In the genomic region with DNA sequence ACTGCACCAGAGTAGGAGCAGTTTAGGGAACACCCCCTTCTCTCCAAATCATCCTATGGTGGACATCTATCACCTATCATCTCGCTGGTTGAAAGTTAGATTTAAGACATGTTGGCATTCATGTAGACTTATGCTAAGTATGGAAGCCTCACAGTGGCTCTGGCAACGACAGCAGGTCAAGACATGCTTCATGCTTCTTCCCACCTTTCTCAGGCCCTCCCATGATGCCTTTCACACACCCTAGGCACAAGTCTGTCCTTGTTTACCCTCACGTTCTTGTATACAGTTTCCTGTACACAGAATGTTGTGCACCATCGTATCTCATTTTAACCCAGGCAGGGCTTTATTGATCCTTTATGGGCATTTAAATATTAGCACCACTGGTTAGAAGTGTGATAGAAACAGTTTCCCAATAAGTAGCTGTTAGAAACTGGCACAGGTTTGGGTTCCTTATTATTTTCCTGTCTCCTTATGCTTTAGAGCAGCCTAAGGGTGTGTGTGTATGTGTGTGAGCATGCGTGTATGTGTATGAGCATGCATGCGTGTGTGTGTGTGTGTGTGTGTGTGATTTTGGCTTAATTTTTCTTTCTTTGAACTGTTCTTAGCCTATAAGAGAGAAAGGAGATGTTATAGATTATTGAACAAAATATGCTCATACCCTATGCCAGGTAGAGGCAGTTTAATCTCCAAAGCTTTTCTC, we compare ENCODE assay signal across 26 cellular contexts.
DNase-seq lines count a peak whose midpoint lies in the region; ATAC-seq, FAIRE-seq and TF ChIP-seq lines count a peak whose summit lies in the region.
"Had no signal": no experiment of that assay in that cellular context is flagged by ENCODE, and none has a peak within 500 bp of the region (broad histone marks: within the 10 kb centered on the region; RNA-seq: fewer than 3 reads in every experiment).

No MANE protein-coding gene starts in this region.

- H3K9me2 ChIP-seq in GM23338 (ENCODE audit: insufficient read depth) (no peaks in the 10 kb centered on the region), Karpas-422 (replicated peaks; ENCODE audit: insufficient read depth, low read length) (no peaks in the 10 kb centered on the region)

- no peak overlapping the region for H2AK5ac ChIP-seq in trophoblast cell (ENCODE audit: low read length)

- no peak overlapping the region for H3K27ac Mint-ChIP-seq in GM23338
- peak overlapping the region; percentile 52 for H3K27ac Mint-ChIP-seq in nephron progenitor cell
- H3K27ac Mint-ChIP-seq: B cell; CD8-positive, alpha-beta T cell; HFFc6 had no signal

- H3K4me2 ChIP-seq in GM23338 (no peak overlapping the region), Karpas-422 (ENCODE audit: low read depth, low read length, poor library complexity, severe bottlenecking) (no peak overlapping the region), trophoblast cell (ENCODE audit: low read length) (no peak overlapping the region)
- H3K4me2 ChIP-seq: A549, BLaER1 had no signal

- H3K9me3 ChIP-seq in Karpas-422 (ENCODE audit: low read length) (no peaks in the 10 kb centered on the region), trophoblast cell (ENCODE audit: insufficient read depth, low read depth, low read length) (peaks cover 3% of the 10 kb centered on the region)
- H3K9me3 ChIP-seq: A549, BLaER1, Caco-2, HAP-1 had no signal

- H4K8ac ChIP-seq in trophoblast cell (ENCODE audit: low read depth, low read length): no peak overlapping the region

- no peaks in the 10 kb centered on the region for H3K36me3 Mint-ChIP-seq in GM23338 (ENCODE audit: low read depth)
- H3K36me3 Mint-ChIP-seq in nephron progenitor cell (ENCODE audit: low read depth): no peaks in the 10 kb centered on the region
- H3K36me3 Mint-ChIP-seq: CD4-positive, CD25-positive, alpha-beta regulatory T cell; CD8-positive, alpha-beta T cell had no signal

- no peak overlapping the region for H4K91ac ChIP-seq in trophoblast cell (ENCODE audit: low read depth, low read length)

- no peak overlapping the region for H2BK120ac ChIP-seq in trophoblast cell (ENCODE audit: insufficient read depth, low read length, poor library complexity)

- no peak overlapping the region for H4K12ac ChIP-seq in trophoblast cell (ENCODE audit: low read depth, low read length)

- H3K18ac ChIP-seq in trophoblast cell (ENCODE audit: low read length): no peak overlapping the region

- H3K79me1 ChIP-seq in trophoblast cell (ENCODE audit: low read length): no peaks in the 10 kb centered on the region

- H3K4me3 Mint-ChIP-seq in GM23338: no peak overlapping the region
- no peak overlapping the region for H3K4me3 Mint-ChIP-seq in nephron progenitor cell
- H3K4me3 Mint-ChIP-seq: B cell; CD4-positive, CD25-positive, alpha-beta regulatory T cell; CD8-positive, alpha-beta T cell; HFFc6 had no signal

- H3K27me3 Mint-ChIP-seq in GM23338 (ENCODE audit: insufficient read depth, low read depth, poor library complexity) (peaks cover 7% of the 10 kb centered on the region), nephron progenitor cell (ENCODE audit: low read depth, poor library complexity) (peaks cover under 1% of the 10 kb centered on the region)
- H3K27me3 Mint-ChIP-seq: B cell had no signal

- H3K9ac ChIP-seq in Karpas-422 (ENCODE audit: low read length): no peak overlapping the region
- H3K9ac ChIP-seq in trophoblast cell (ENCODE audit: low read length): no peak overlapping the region
- H3K9ac ChIP-seq: BLaER1 had no signal

- H3K4me1 ChIP-seq in GM23338 (ENCODE audit: insufficient read depth) (peaks cover 18% of the 10 kb centered on the region), Karpas-422 (ENCODE audit: low read length) (no peaks in the 10 kb centered on the region), trophoblast cell (ENCODE audit: control insufficient read depth in 1 of 2, insufficient read depth in 2 of 2, low read length in 2 of 2) (no peaks in the 10 kb centered on the region)
- H3K4me1 ChIP-seq: A549, BLaER1, Caco-2, HAP-1 had no signal

- H4K20me1 ChIP-seq in GM23338 (replicated peaks; ENCODE audit: insufficient read depth): no peaks in the 10 kb centered on the region
- H4K20me1 ChIP-seq in Karpas-422 (ENCODE audit: insufficient read depth, low read depth, low read length): no peaks in the 10 kb centered on the region
- H4K20me1 ChIP-seq: BLaER1 had no signal

- no peak overlapping the region for H3K23ac ChIP-seq in trophoblast cell (ENCODE audit: low read length)

- no peak for ATAC-seq in GM23338
- ATAC-seq in esophagus mucosa: peak; percentile 61
- ATAC-seq: A549; CD8-positive, alpha-beta T cell; GM12878 had no signal

- H3K79me2 ChIP-seq in GM23338 (replicated peaks; ENCODE audit: insufficient read depth): no peaks in the 10 kb centered on the region
- no peaks in the 10 kb centered on the region for H3K79me2 ChIP-seq in Karpas-422 (ENCODE audit: low read length)
- no peaks in the 10 kb centered on the region for H3K79me2 ChIP-seq in trophoblast cell (ENCODE audit: control insufficient read depth, insufficient read depth, low read length, poor library complexity)

- H3K36me3 ChIP-seq in GM23338 (ENCODE audit: insufficient read depth) (no peaks in the 10 kb centered on the region), bronchial epithelial cell (ENCODE audit: control insufficient read depth, insufficient read depth, low read length) (no peaks in the 10 kb centered on the region), Karpas-422 (ENCODE audit: insufficient read depth, low read length) (no peaks in the 10 kb centered on the region), trophoblast cell (ENCODE audit: control insufficient read depth in 1 of 2, insufficient read depth in 2 of 2, low read length in 2 of 2) (no peaks in the 10 kb centered on the region)
- H3K36me3 ChIP-seq: BLaER1, HAP-1 had no signal

- no peak overlapping the region for H2BK12ac ChIP-seq in trophoblast cell (ENCODE audit: low read length)

- H3K4me1 Mint-ChIP-seq in GM23338: peaks cover 23% of the 10 kb centered on the region
- H3K4me1 Mint-ChIP-seq in nephron progenitor cell: peaks cover 57% of the 10 kb centered on the region
- H3K4me1 Mint-ChIP-seq: B cell; CD4-positive, CD25-positive, alpha-beta regulatory T cell had no signal

- no CpG with 5 or more reads among the region's 6 CpGs for WGBS in trophoblast cell (ENCODE audit: extremely low coverage, insufficient coverage, insufficient read length)

- H3K4me3 ChIP-seq in GM23338 (no peak overlapping the region), bronchial epithelial cell (ENCODE audit: low read depth, low read length) (no peak overlapping the region), Karpas-422 (ENCODE audit: low read length) (no peak overlapping the region), trophoblast cell (ENCODE audit: low read depth, low read length) (no peak overlapping the region)
- H3K4me3 ChIP-seq: A549, BLaER1, GM12878, HAP-1 had no signal

- FAIRE-seq in bronchial epithelial cell (lab: Jason Lieb, UNC): no peak
- FAIRE-seq: A549, GM12878, GM19239, H54 had no signal

- no peak overlapping the region for H3K27ac ChIP-seq in GM23338 (ENCODE audit: low read depth)
- H3K27ac ChIP-seq in Karpas-422 (ENCODE audit: low read length): no peak overlapping the region
- no peak overlapping the region for H3K27ac ChIP-seq in trophoblast cell (ENCODE audit: low read depth, low read length)
- H3K27ac ChIP-seq: A549, BLaER1, C4-2B had no signal

- no peak overlapping the region for H3K4ac ChIP-seq in trophoblast cell (ENCODE audit: low read depth, low read length)

- 0 out of 2 replicates have a peak overlapping the region, but pooled peaks have one; percentile 66 for H2AFZ ChIP-seq in GM23338
- H2AFZ ChIP-seq in Karpas-422 (ENCODE audit: low read length): no peak overlapping the region
- H2AFZ ChIP-seq in trophoblast cell (ENCODE audit: insufficient read depth, low read length, poor library complexity): no peak overlapping the region

- TF ChIP-seq CTCF in GM23338 (conservative IDR thresholded peaks at IDR 0.05; ENCODE audit: low read depth in 2 of 2) (no peak), bronchial epithelial cell (IDR thresholded peaks at IDR 0.05; ENCODE audit: insufficient read depth, low read length, severe bottlenecking) (no peak), nephron progenitor cell (IDR thresholded peaks at IDR 0.05) (no peak)

- no peak for DNase-seq in GM23338 (ENCODE audit: low spot score)
- DNase-seq in bronchial epithelial cell (ENCODE audit: low read depth): peak; percentile 9
- no peak for DNase-seq in nephron progenitor cell
- no peak for DNase-seq in Karpas-422
- DNase-seq in AG08395 (ENCODE audit: low spot score): no peak
- no peak for DNase-seq in trophoblast cell
- DNase-seq in NCI-H446 treated with DMSO at 0.1 percent for 48 hours (lab: John Stamatoyannopoulos, UW): no peak
- DNase-seq: 8988T; ACHN; Caco-2; CD4-positive, CD25-positive, alpha-beta regulatory T cell; CD8-positive, alpha-beta T cell; DMS153; EL; GDM1; GOT3; HFFc6 had no signal

- no peak overlapping the region for H3K14ac ChIP-seq in trophoblast cell (ENCODE audit: low read length)

- no peak overlapping the region for H2BK5ac ChIP-seq in trophoblast cell (ENCODE audit: low read depth, low read length, poor library complexity)

- H3K27me3 ChIP-seq in GM23338 (ENCODE audit: insufficient read depth) (no peaks in the 10 kb centered on the region), bronchial epithelial cell (ENCODE audit: control insufficient read depth, insufficient read depth, low read length) (no peaks in the 10 kb centered on the region), Karpas-422 (ENCODE audit: low read length) (no peaks in the 10 kb centered on the region), trophoblast cell (ENCODE audit: insufficient read depth, low read length) (no peaks in the 10 kb centered on the region)
- H3K27me3 ChIP-seq: BLaER1 had no signal

- no peaks in the 10 kb centered on the region for H3F3A ChIP-seq in GM23338 (replicated peaks; ENCODE audit: low read depth)

- H3K9me3 Mint-ChIP-seq in GM23338 (no peaks in the 10 kb centered on the region), nephron progenitor cell (no peaks in the 10 kb centered on the region)
- H3K9me3 Mint-ChIP-seq: CD8-positive, alpha-beta T cell had no signal

TF ChIP-seq in GM23338, 12 proteins besides CTCF, POLR2A, EP300 and RAD21 (continues in another document):
- no peak for TF ChIP-seq JUNB (IDR thresholded peaks at IDR 0.05; ENCODE audit: unreplicated experiment)
- no peak for TF ChIP-seq POLR2AphosphoS5 (IDR thresholded peaks at IDR 0.05; ENCODE audit: low read depth)
- TF ChIP-seq ZNF114 (CRISPR knock-in tag; IDR thresholded peaks at IDR 0.05): no peak
